In the genomic region with DNA sequence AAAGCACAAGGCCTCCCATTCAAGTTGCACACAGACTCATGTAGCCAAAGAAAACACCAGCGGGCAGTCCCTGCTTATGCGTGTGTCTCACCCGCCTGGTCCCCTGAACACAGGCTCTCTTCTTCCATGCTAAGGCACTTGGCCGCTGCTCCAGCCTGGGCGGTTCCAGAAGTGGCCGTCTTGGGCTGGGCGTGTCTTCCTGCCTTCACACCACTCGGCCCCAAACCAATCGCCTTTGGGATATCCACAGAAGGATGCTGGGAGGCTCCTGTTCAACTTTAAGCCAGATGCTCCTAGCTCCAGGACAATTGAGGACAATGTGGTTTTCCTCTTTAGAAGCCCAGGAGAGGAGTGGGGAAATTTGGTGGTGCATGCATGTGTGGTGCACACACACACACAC, we compare ENCODE assay signal across 10 cellular contexts. TPM values are rescaled to one million over a fixed set of nuclear protein-coding genes. Genes with fewer than 3 reads are reported as not detected.
DNase-seq lines count a peak whose midpoint lies in the region; ATAC-seq and TF ChIP-seq lines count a peak whose summit lies in the region.
"Had no signal": no experiment of that assay in that cellular context is flagged by ENCODE, and none has a peak within 500 bp of the region (broad histone marks: within the 10 kb centered on the region; RNA-seq: fewer than 3 reads in every experiment).

No MANE protein-coding gene starts in this region.

- peaks cover 23% of the 10 kb centered on the region for H3K4me1 Mint-ChIP-seq in activated CD8-positive, alpha-beta T cell treated with anti-CD3 and anti-CD28 coated beads for 36 hours (ENCODE audit: low read depth)
- peaks cover 29% of the 10 kb centered on the region for H3K4me1 Mint-ChIP-seq in activated CD8-positive, alpha-beta T cell treated with anti-CD3 and anti-CD28 coated beads, Interleukin-2, amount 10 ng/mL, durations not matched to agents 7 days and 5 days (ENCODE audit: low read depth)
- H3K4me1 Mint-ChIP-seq in immature natural killer cell = peaks cover 17 to 19% of the 10 kb centered on the region in 2 donors
- H3K4me1 Mint-ChIP-seq in activated CD4-positive, alpha-beta memory T cell treated with anti-CD3 and anti-CD28 coated beads for 36 hours (ENCODE audit: low read depth) = peaks cover 18% of the 10 kb centered on the region

- H3K27ac Mint-ChIP-seq in activated CD8-positive, alpha-beta T cell treated with anti-CD3 and anti-CD28 coated beads for 36 hours = no peak overlapping the region
- H3K27ac Mint-ChIP-seq in activated CD8-positive, alpha-beta T cell treated with anti-CD3 and anti-CD28 coated beads, Interleukin-2, amount 10 ng/mL, durations not matched to agents 7 days and 5 days = no peak overlapping the region
- no peak overlapping the region for H3K27ac Mint-ChIP-seq in immature natural killer cell
- H3K27ac Mint-ChIP-seq in activated CD4-positive, alpha-beta memory T cell treated with anti-CD3 and anti-CD28 coated beads for 36 hours = no peak overlapping the region

- no peaks in the 10 kb centered on the region for H3K9me3 ChIP-seq in upper lobe of right lung

- no peak for ATAC-seq in activated CD8-positive, alpha-beta T cell treated with anti-CD3 and anti-CD28 coated beads for 36 hours
- no peak for ATAC-seq in activated CD8-positive, alpha-beta T cell treated with anti-CD3 and anti-CD28 coated beads, Interleukin-2, amount 10 ng/mL, durations not matched to agents 7 days and 5 days
- ATAC-seq in upper lobe of right lung (peak; percentile 9), HG02884 (IDR thresholded peaks at IDR 0.05; ENCODE audit: unreplicated experiment) (no peak)
- ATAC-seq: activated CD4-positive, CD25-positive, alpha-beta regulatory T cell treated with anti-CD3 and anti-CD28 coated beads, Interleukin-2, amount 50 U/mL, for 24 hours had no signal

- H3K4me3 ChIP-seq in upper lobe of right lung = no peak overlapping the region

- no peaks in the 10 kb centered on the region for H3K27me3 Mint-ChIP-seq in activated CD8-positive, alpha-beta T cell treated with anti-CD3 and anti-CD28 coated beads for 36 hours
- H3K27me3 Mint-ChIP-seq in activated CD8-positive, alpha-beta T cell treated with anti-CD3 and anti-CD28 coated beads, Interleukin-2, amount 10 ng/mL, durations not matched to agents 7 days and 5 days (ENCODE audit: low read depth) = no peaks in the 10 kb centered on the region
- H3K27me3 Mint-ChIP-seq in immature natural killer cell (ENCODE audit: low read depth in 3 of 3) = peaks cover 0 to 2% (median 0%) of the 10 kb centered on the region in 3 donors
- no peaks in the 10 kb centered on the region for H3K27me3 Mint-ChIP-seq in activated CD4-positive, alpha-beta memory T cell treated with anti-CD3 and anti-CD28 coated beads for 36 hours

- no peaks in the 10 kb centered on the region for H3K36me3 ChIP-seq in upper lobe of right lung

- CTCF ChIA-PET in activated CD8-positive, alpha-beta T cell treated with anti-CD3 and anti-CD28 coated beads for 36 hours (lab: Charles Lee) = no interaction called here
- CTCF ChIA-PET in activated CD8-positive, alpha-beta T cell treated with anti-CD3 and anti-CD28 coated beads, Interleukin-2, amount 10 ng/mL, durations not matched to agents 7 days and 5 days (lab: Charles Lee) = interaction anchor here (1.7 to 1.9 kb wide), 2 partner anchors 45 kb away, joined by 4 to 7 read pairs; no protein-coding TSS in a partner anchor
- CTCF ChIA-PET in activated CD4-positive, alpha-beta memory T cell treated with anti-CD3 and anti-CD28 coated beads for 36 hours (lab: Charles Lee) = no interaction called here

- no peak for TF ChIP-seq CTCF in activated CD8-positive, alpha-beta T cell treated with anti-CD3 and anti-CD28 coated beads for 36 hours (IDR thresholded peaks at IDR 0.05)
- TF ChIP-seq CTCF in upper lobe of right lung (IDR thresholded peaks at IDR 0.05) = no peak

- peaks cover 18% of the 10 kb centered on the region for H3K36me3 Mint-ChIP-seq in activated CD8-positive, alpha-beta T cell treated with anti-CD3 and anti-CD28 coated beads for 36 hours (ENCODE audit: low read depth)
- H3K36me3 Mint-ChIP-seq in activated CD8-positive, alpha-beta T cell treated with anti-CD3 and anti-CD28 coated beads, Interleukin-2, amount 10 ng/mL, durations not matched to agents 7 days and 5 days (ENCODE audit: low read depth) = no peaks in the 10 kb centered on the region
- H3K36me3 Mint-ChIP-seq in immature natural killer cell = no peaks in the 10 kb centered on the region
- no peaks in the 10 kb centered on the region for H3K36me3 Mint-ChIP-seq in activated CD4-positive, alpha-beta memory T cell treated with anti-CD3 and anti-CD28 coated beads for 36 hours

- peaks cover 12% of the 10 kb centered on the region for H3K4me1 ChIP-seq in upper lobe of right lung

- H3K4me3 Mint-ChIP-seq in activated CD8-positive, alpha-beta T cell treated with anti-CD3 and anti-CD28 coated beads for 36 hours = peak overlapping the region; percentile 85
- H3K4me3 Mint-ChIP-seq in activated CD8-positive, alpha-beta T cell treated with anti-CD3 and anti-CD28 coated beads, Interleukin-2, amount 10 ng/mL, durations not matched to agents 7 days and 5 days = no peak overlapping the region
- H3K4me3 Mint-ChIP-seq in immature natural killer cell = peak overlapping the region in 4 of 5 donors; percentile 23 to 80 (median 66)
- H3K4me3 Mint-ChIP-seq in activated CD4-positive, alpha-beta memory T cell treated with anti-CD3 and anti-CD28 coated beads for 36 hours = no peak overlapping the region

- no peaks in the 10 kb centered on the region for H3K27me3 ChIP-seq in upper lobe of right lung

- no peak overlapping the region for H3K27ac ChIP-seq in upper lobe of right lung

- POLR2A ChIA-PET in activated CD8-positive, alpha-beta T cell treated with anti-CD3 and anti-CD28 coated beads for 36 hours (lab: Charles Lee) = interaction anchor here (1.4 kb wide), 1 partner anchor 56 kb away, joined by 3 read pairs; no protein-coding TSS in a partner anchor
- POLR2A ChIA-PET in activated CD8-positive, alpha-beta T cell treated with anti-CD3 and anti-CD28 coated beads, Interleukin-2, amount 10 ng/mL, durations not matched to agents 7 days and 5 days (lab: Charles Lee) = no interaction called here
- POLR2A ChIA-PET in activated CD4-positive, alpha-beta memory T cell treated with anti-CD3 and anti-CD28 coated beads for 36 hours (lab: Charles Lee) = no interaction called here

- DNase-seq in activated CD8-positive, alpha-beta T cell treated with anti-CD3 and anti-CD28 coated beads for 36 hours = no peak
- DNase-seq in activated CD8-positive, alpha-beta T cell treated with anti-CD3 and anti-CD28 coated beads, Interleukin-2, amount 10 ng/mL, durations not matched to agents 7 days and 5 days = no peak
- DNase-seq in astrocyte of the hippocampus (ENCODE audit: low read depth, low spot score) = peak; percentile 80
- DNase-seq in immature natural killer cell = no peak
- DNase-seq in upper lobe of right lung = no peak
- DNase-seq in activated CD4-positive, alpha-beta memory T cell treated with anti-CD3 and anti-CD28 coated beads for 36 hours = no peak
- DNase-seq in NCI-H1092 (lab: John Stamatoyannopoulos, UW) = no peak
- DNase-seq: stimulated activated naive CD4-positive, alpha-beta T cell had no signal

- H3K9me3 Mint-ChIP-seq in activated CD8-positive, alpha-beta T cell treated with anti-CD3 and anti-CD28 coated beads for 36 hours = no peaks in the 10 kb centered on the region
- H3K9me3 Mint-ChIP-seq in activated CD8-positive, alpha-beta T cell treated with anti-CD3 and anti-CD28 coated beads, Interleukin-2, amount 10 ng/mL, durations not matched to agents 7 days and 5 days (ENCODE audit: insufficient read depth) = no peaks in the 10 kb centered on the region
- peaks cover 0 to 2% (median 0%) of the 10 kb centered on the region in 6 donors for H3K9me3 Mint-ChIP-seq in immature natural killer cell
- no peaks in the 10 kb centered on the region for H3K9me3 Mint-ChIP-seq in activated CD4-positive, alpha-beta memory T cell treated with anti-CD3 and anti-CD28 coated beads for 36 hours

- intact Hi-C loops in activated CD8-positive, alpha-beta T cell treated with anti-CD3 and anti-CD28 coated beads for 36 hours (cut with micrococcal nuclease) = no loop called here
- intact Hi-C loops in upper lobe of right lung (cut with DNase I) = no loop called here
- intact Hi-C loops in activated CD4-positive, alpha-beta memory T cell treated with anti-CD3 and anti-CD28 coated beads for 36 hours (cut with micrococcal nuclease) = loop anchor here (5.0 kb wide), 2 partner anchors 46 to 126 kb away; partner anchors contain the start of gene DHX37

RNA-seq across cellular contexts. Expression of gene SCARB1, which starts 2.2 kb away (rescaled TPM):
- total RNA-seq in activated CD8-positive, alpha-beta T cell treated with anti-CD3 and anti-CD28 coated beads for 36 hours = 10 to 100 TPM; 36.2 to 38.1 TPM
- 10 to 100 TPM; 12.5 to 14.6 TPM for total RNA-seq in activated CD8-positive, alpha-beta T cell treated with anti-CD3 and anti-CD28 coated beads, Interleukin-2, amount 10 ng/mL, durations not matched to agents 7 days and 5 days
- 10 to 100 TPM in 1 of 3 donors, 1 to 10 TPM in 2; 1.3 to 10.5 (median 2.4) TPM for polyA plus RNA-seq in immature natural killer cell
- 35.3 TPM for total RNA-seq in upper lobe of right lung
- total RNA-seq in activated CD4-positive, alpha-beta memory T cell treated with anti-CD3 and anti-CD28 coated beads for 36 hours = 10 to 100 TPM; 11.4 to 12.8 TPM

RNA-seq across cellular contexts. Expression of gene UBC, which starts 53.0 kb away (rescaled TPM):
- 1,000 to 10,000 TPM in 1 of 2 experiments, 100 to 1,000 TPM in 1; 963 to 1,010 TPM for total RNA-seq in activated CD8-positive, alpha-beta T cell treated with anti-CD3 and anti-CD28 coated beads for 36 hours
- total RNA-seq in activated CD8-positive, alpha-beta T cell treated with anti-CD3 and anti-CD28 coated beads, Interleukin-2, amount 10 ng/mL, durations not matched to agents 7 days and 5 days = 100 to 1,000 TPM; 974 to 998 TPM
- 1,000 to 10,000 TPM in 2 of 3 donors, 100 to 1,000 TPM in 1; 977 to 1,715 (median 1,389) TPM for polyA plus RNA-seq in immature natural killer cell
- 1,107 TPM for total RNA-seq in upper lobe of right lung
- 100 to 1,000 TPM; 940 to 950 TPM for total RNA-seq in activated CD4-positive, alpha-beta memory T cell treated with anti-CD3 and anti-CD28 coated beads for 36 hours

Comparison
In these comparisons a context has a peak if more than half of its experiments do, and no peak if none do; other contexts are left out.
1. H3K4me3 Mint-ChIP-seq: peak in activated CD8-positive, alpha-beta T cell treated with anti-CD3 and anti-CD28 coated beads for 36 hours (single experiment) and immature natural killer cell (4 of 5); none in activated CD8-positive, alpha-beta T cell treated with anti-CD3 and anti-CD28 coated beads, Interleukin-2, amount 10 ng/mL, durations not matched to agents 7 days and 5 days (single experiment) and activated CD4-positive, alpha-beta memory T cell treated with anti-CD3 and anti-CD28 coated beads for 36 hours (single experiment).